ENCODE assay signal across 9 cellular contexts in the genomic region with DNA sequence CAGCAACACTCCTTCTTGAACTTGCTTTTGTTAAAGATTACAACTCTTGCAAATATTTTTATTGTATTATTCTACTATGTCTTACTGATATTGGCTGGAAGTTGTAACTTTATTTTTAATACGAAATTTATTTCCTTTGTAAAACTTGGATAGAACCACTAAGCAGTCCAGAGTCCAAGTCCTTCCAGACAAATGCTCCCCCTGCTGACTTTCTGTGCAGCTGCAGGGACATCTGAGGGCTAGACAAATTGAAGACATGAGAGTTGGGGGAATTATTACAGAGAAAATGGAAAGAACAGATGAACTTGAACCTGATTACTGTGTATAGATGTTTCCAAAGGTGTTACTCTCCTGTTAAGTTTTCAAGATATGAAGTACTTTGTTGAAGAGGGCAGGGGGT.
DNase-seq lines count a peak whose midpoint lies in the region; ATAC-seq and TF ChIP-seq lines count a peak whose summit lies in the region.
"Had no signal": no experiment of that assay in that cellular context is flagged by ENCODE, and none has a peak within 500 bp of the region (broad histone marks: within the 10 kb centered on the region; RNA-seq: fewer than 3 reads in every experiment).

No MANE protein-coding gene starts in this region.

- H3K27ac ChIP-seq in ovary, result no peak overlapping the region

- H3K27me3 ChIP-seq in ovary, result no peaks in the 10 kb centered on the region

- H3K4me1 ChIP-seq in ovary (ENCODE audit: insufficient read depth), result no peaks in the 10 kb centered on the region

- TF ChIP-seq EP300 in ovary (IDR thresholded peaks at IDR 0.05), result no peak

- TF ChIP-seq CTCF in NB4 (IDR thresholded peaks at IDR 0.05; ENCODE audit: low read depth, low read length) (peak; percentile 58), ovary (IDR thresholded peaks at IDR 0.05) (peak; percentile 17 to 34 (median 20))

- TF ChIP-seq POLR2A in NB4 (IDR thresholded peaks at IDR 0.05; ENCODE audit: extremely low read depth, insufficient read length) (no peak), ovary (IDR thresholded peaks at IDR 0.05) (no peak)

- WGBS in ovary, 3 donors, result 5 to 16% (median 7%) methylated on average over 1 of the region's 1 CpG

- H3K4me3 ChIP-seq in NB4 (ENCODE audit: low read depth, low read length), result no peak overlapping the region
- H3K4me3 ChIP-seq in ovary, result no peak overlapping the region

- ATAC-seq in GM18517 (IDR thresholded peaks at IDR 0.05; ENCODE audit: unreplicated experiment), result peak; percentile 39

- DNase-seq in NB4 (ENCODE audit: low read depth) (peak; percentile 9), dermis blood vessel endothelial cell (peak; percentile 8), ovary (peak in 4 of 5 donors; percentile 11 to 35 (median 20)), HuH-7.5 (ENCODE audit: low spot score) (no peak), NCI-H187 treated with DMSO at 0.1 percent for 48 hours (lab: John Stamatoyannopoulos, UW) (no peak)
- no peak for DNase-seq in activated naive CD4-positive, alpha-beta T cell (lab: John Stamatoyannopoulos, UW)
- DNase-seq in activated CD8-positive, alpha-beta memory T cell treated with anti-CD3 and anti-CD28 coated beads, Interleukin-2, amount 50 U/mL, for 4 hours, result no peak
- DNase-seq: activated B cell treated with CpG ODN at 0.5 μM for 24 hours had no signal

- intact Hi-C loops in ovary (cut with DNase I), result no loop called here

- H3K9me3 ChIP-seq in ovary, result no peaks in the 10 kb centered on the region

- no peaks in the 10 kb centered on the region for H3K36me3 ChIP-seq in ovary

Comparison
In these comparisons a context has a peak if more than half of its experiments do, and no peak if none do; other contexts are left out.
1. DNase-seq: peak in NB4 (single experiment), dermis blood vessel endothelial cell (single experiment) and ovary (4 of 5); none in HuH-7.5 (single experiment), NCI-H187 treated with DMSO at 0.1 percent for 48 hours (single experiment), activated naive CD4-positive, alpha-beta T cell (0 of 4) and activated CD8-positive, alpha-beta memory T cell treated with anti-CD3 and anti-CD28 coated beads, Interleukin-2, amount 50 U/mL, for 4 hours (single experiment).